1 cellular context compared by ENCODE assay signal in the genomic region with DNA sequence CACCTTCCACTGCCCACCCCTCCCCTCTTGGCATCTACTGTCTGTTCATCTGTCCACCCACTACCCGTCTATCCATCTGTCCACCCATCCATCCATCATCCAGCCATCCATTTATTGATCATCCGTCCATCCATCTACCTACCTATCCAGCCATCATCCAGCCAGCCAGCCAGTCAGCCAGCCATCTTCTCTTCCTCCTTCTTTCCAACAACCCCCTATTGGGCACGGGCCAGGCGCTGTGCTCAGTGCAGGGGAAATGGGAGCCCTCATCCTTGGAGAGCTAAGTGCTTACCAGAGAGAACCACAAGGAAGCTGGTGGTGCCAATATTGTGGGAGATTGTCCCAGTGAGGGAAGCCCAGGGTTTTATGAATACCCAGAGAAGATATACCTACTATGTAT.
A peak's percentile ranks its signal among the peaks of the same experiment; 100 is the strongest.
TF ChIP-seq lines count a peak whose summit lies in the region.

No MANE protein-coding gene starts in this region.

TF ChIP-seq in HEK293, 187 proteins besides CTCF, POLR2A, EP300 and RAD21 (continued from another document):
- TF ChIP-seq, protein P1, sequence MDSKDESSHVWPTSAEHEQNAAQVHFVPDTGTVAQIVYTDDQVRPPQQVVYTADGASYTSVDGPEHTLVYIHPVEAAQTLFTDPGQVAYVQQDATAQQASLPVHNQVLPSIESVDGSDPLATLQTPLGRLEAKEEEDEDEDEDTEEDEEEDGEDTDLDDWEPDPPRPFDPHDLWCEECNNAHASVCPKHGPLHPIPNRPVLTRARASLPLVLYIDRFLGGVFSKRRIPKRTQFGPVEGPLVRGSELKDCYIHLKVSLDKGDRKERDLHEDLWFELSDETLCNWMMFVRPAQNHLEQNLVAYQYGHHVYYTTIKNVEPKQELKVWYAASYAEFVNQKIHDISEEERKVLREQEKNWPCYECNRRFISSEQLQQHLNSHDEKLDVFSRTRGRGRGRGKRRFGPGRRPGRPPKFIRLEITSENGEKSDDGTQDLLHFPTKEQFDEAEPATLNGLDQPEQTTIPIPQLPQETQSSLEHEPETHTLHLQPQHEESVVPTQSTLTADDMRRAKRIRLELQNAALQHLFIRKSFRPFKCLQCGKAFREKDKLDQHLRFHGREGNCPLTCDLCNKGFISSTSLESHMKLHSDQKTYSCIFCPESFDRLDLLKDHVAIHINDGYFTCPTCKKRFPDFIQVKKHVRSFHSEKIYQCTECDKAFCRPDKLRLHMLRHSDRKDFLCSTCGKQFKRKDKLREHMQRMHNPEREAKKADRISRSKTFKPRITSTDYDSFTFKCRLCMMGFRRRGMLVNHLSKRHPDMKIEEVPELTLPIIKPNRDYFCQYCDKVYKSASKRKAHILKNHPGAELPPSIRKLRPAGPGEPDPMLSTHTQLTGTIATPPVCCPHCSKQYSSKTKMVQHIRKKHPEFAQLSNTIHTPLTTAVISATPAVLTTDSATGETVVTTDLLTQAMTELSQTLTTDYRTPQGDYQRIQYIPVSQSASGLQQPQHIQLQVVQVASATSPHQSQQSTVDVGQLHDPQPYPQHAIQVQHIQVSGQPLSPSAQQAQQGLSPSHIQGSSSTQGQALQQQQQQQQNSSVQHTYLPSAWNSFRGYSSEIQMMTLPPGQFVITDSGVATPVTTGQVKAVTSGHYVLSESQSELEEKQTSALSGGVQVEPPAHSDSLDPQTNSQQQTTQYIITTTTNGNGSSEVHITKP (tag by site-specific recombination; IDR thresholded peaks at IDR 0.05), result peak; percentile 73
